In genomic region chr22:44969817-44970216, GRCh38 we compare ENCODE assay signal across 29 cellular contexts. TPM values are rescaled to one million over a fixed set of nuclear protein-coding genes. Genes with fewer than 3 reads are reported as not detected.
"Had no signal": no experiment of that assay in that cellular context is flagged by ENCODE, and none has a peak within 500 bp of the region (broad histone marks: within the 10 kb centered on the region; RNA-seq: fewer than 3 reads in every experiment).

No MANE protein-coding gene starts in this region.

- FAIRE-seq: colon, endothelial cell of umbilical vein, islet of Langerhans, keratinocyte had no signal

- H3K4me1 ChIP-seq: esophagus muscularis mucosa, gastrocnemius medialis, heart right ventricle, left lung, lower lobe of right lung had no signal

- DNase-seq: dermis blood vessel endothelial cell; dorsolateral prefrontal cortex; effector CD4-positive, alpha-beta T cell; effector memory CD4-positive, alpha-beta T cell; foreskin melanocyte; gastrocnemius medialis; glutamatergic neuron; head of caudate nucleus; heart right ventricle; hippocampal formation; left cardiac atrium; left lung; left ventricle myocardium superior; lower lobe of right lung; mesenchymal stem cell; mucosa of descending colon; naive B cell had no signal

- H3K9me3 Mint-ChIP-seq: mesothelial cell of epicardium, naive B cell had no signal

- H3K36me3 Mint-ChIP-seq: mesothelial cell of epicardium, naive B cell had no signal

- H3K4me3 ChIP-seq: coronary artery, dorsolateral prefrontal cortex, esophagus muscularis mucosa, gastrocnemius medialis, heart right ventricle, left lung, lower lobe of right lung, mucosa of descending colon had no signal

- H3K36me3 ChIP-seq: esophagus muscularis mucosa, gastrocnemius medialis, heart right ventricle, left lung, lower lobe of right lung had no signal

- H3K27ac ChIP-seq: coronary artery, dorsolateral prefrontal cortex, esophagus muscularis mucosa, gastrocnemius medialis, heart right ventricle, left lung, lower lobe of right lung had no signal

- ATAC-seq: gastrocnemius medialis, heart right ventricle, left cardiac atrium, left lung, left ventricle myocardium superior, lower lobe of right lung, mucosa of descending colon had no signal

- H3K9me3 ChIP-seq: esophagus muscularis mucosa, gastrocnemius medialis, heart right ventricle, left lung, lower lobe of right lung, mucosa of descending colon had no signal

- H3K4me3 Mint-ChIP-seq: mesothelial cell of epicardium, naive B cell had no signal

- H3K27ac Mint-ChIP-seq: mesothelial cell of epicardium had no signal

RNA-seq across cellular contexts. Expression of gene PHF21B, which starts 40.0 kb away (rescaled TPM):
- total RNA-seq: dermis blood vessel endothelial cell, endothelial cell of umbilical vein, fibroblast of villous mesenchyme, glomerular endothelial cell, lower lobe of right lung, lung microvascular endothelial cell, mesenteric fat pad had no signal
- polyA plus RNA-seq: endothelial cell of umbilical vein, fibroblast of lung, keratinocyte had no signal
